Comparison of ENCODE assay signal across 9 cellular contexts in the genomic region with DNA sequence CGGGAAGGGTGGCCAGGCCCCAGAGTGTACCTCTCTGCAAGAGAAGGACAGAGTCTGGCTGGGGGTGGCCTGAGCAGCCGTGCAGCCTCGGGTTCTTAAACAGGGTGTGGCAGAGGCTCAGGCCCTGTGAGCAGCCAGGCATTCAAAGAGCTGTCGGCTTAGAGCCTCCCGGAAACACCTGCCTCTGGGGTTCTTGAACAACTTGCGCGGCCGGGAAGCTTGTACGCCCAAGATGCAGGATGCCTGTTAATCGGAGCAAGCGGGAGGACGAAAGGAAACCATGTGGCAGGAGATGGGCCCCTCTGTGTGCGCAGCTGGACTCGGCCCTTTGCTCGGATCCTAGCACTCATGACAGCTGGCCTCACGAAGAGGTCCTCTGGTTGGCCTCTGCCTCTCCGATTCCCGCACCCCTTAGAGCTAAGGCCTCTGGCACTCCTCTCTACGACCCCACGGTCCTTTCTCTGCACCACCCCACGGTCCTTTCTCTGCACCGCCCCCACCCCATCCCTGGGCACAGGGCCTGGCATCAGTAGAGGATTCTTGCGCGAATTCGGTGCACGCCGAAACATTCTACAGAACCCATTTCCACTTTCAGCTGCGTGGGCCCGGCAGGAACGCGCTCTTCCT. TPM values are rescaled to one million over a fixed set of nuclear protein-coding genes. Genes with fewer than 3 reads are reported as not detected.
A peak's percentile ranks its signal among the peaks of the same experiment; 100 is the strongest.
DNase-seq lines count a peak whose midpoint lies in the region; ATAC-seq and TF ChIP-seq lines count a peak whose summit lies in the region.
"Had no signal": no experiment of that assay in that cellular context is flagged by ENCODE, and none has a peak within 500 bp of the region (broad histone marks: within the 10 kb centered on the region; RNA-seq: fewer than 3 reads in every experiment).

No MANE protein-coding gene starts in this region.

- WGBS in right cardiac atrium: 33% methylated on average over 31 of the region's 31 CpGs
- WGBS in thymus: 37% methylated on average over 31 of the region's 31 CpGs

- H3K4me1 Mint-ChIP-seq in activated naive CD4-positive, alpha-beta T cell treated with anti-CD3 and anti-CD28 coated beads for 36 hours (ENCODE audit: low read depth): peaks cover 3% of the 10 kb centered on the region

- no peaks in the 10 kb centered on the region for H3K36me3 Mint-ChIP-seq in activated naive CD4-positive, alpha-beta T cell treated with anti-CD3 and anti-CD28 coated beads for 36 hours (ENCODE audit: low read depth)

- H3K4me2 ChIP-seq in PC-9: peak overlapping the region; percentile 60; the same call in 1 of the 2 replicates

- no peaks in the 10 kb centered on the region for H3K9me3 ChIP-seq in PC-9 (ENCODE audit: insufficient read depth, low read depth)
- no peaks in the 10 kb centered on the region for H3K9me3 ChIP-seq in right cardiac atrium (ENCODE audit: control insufficient read depth, low read length)
- H3K9me3 ChIP-seq in thymus (ENCODE audit: control insufficient read depth): no peaks in the 10 kb centered on the region
- H3K9me3 ChIP-seq: SJCRH30 had no signal

- ATAC-seq in right cardiac atrium: peak; percentile 12 to 25
- ATAC-seq in GM21717 (IDR thresholded peaks at IDR 0.05; ENCODE audit: unreplicated experiment): no peak
- no peak for ATAC-seq in HG02759 (IDR thresholded peaks at IDR 0.05; ENCODE audit: unreplicated experiment)

- peak overlapping the region; percentile 5 for H3K4me3 Mint-ChIP-seq in activated naive CD4-positive, alpha-beta T cell treated with anti-CD3 and anti-CD28 coated beads for 36 hours

- H4K20me1 ChIP-seq in PC-9 (ENCODE audit: insufficient read depth): no peaks in the 10 kb centered on the region

- H3K27me3 ChIP-seq in PC-9 (ENCODE audit: insufficient read depth, low read depth): peaks cover 17% of the 10 kb centered on the region
- no peaks in the 10 kb centered on the region for H3K27me3 ChIP-seq in right cardiac atrium (ENCODE audit: control insufficient read depth, insufficient read depth)
- H3K27me3 ChIP-seq in thymus (ENCODE audit: control insufficient read depth, insufficient read depth): no peaks in the 10 kb centered on the region

- intact Hi-C loops in activated naive CD4-positive, alpha-beta T cell treated with anti-CD3 and anti-CD28 coated beads for 36 hours (cut with micrococcal nuclease): loop anchor here (1.0 kb wide), 3 partner anchors 303 to 868 kb away; no protein-coding TSS in a partner anchor
- intact Hi-C loops in PC-9 (cut with micrococcal nuclease; ENCODE audit: unreplicated experiment): loop anchor here (1.0 to 5.0 kb wide), 5 partner anchors 67 to 865 kb away; a partner anchor contains a TSS
- intact Hi-C loops in right cardiac atrium (cut with DNase I): loop anchor here in 1 of 4 donors (5.0 to 10.0 kb wide), 4 partner anchors 306 to 863 kb away; a partner anchor contains a TSS

- no peaks in the 10 kb centered on the region for H3K79me2 ChIP-seq in PC-9 (ENCODE audit: low read depth)

- H3K36me3 ChIP-seq in PC-9 (ENCODE audit: low read depth): no peaks in the 10 kb centered on the region
- no peaks in the 10 kb centered on the region for H3K36me3 ChIP-seq in thymus (ENCODE audit: control insufficient read depth, insufficient read depth)
- H3K36me3 ChIP-seq: SJCRH30 had no signal

- no peak overlapping the region for H3K27ac ChIP-seq in PC-9
- no peak overlapping the region for H3K27ac ChIP-seq in right cardiac atrium (ENCODE audit: low read length)
- no peak overlapping the region for H3K27ac ChIP-seq in thymus (ENCODE audit: low read depth)
- H3K27ac ChIP-seq: SJCRH30 had no signal

- no peaks in the 10 kb centered on the region for H3F3A ChIP-seq in PC-9 (ENCODE audit: insufficient read depth, low read depth)

- peaks cover 5% of the 10 kb centered on the region for H3K27me3 Mint-ChIP-seq in activated naive CD4-positive, alpha-beta T cell treated with anti-CD3 and anti-CD28 coated beads for 36 hours (ENCODE audit: low read depth)

- BruUV-seq in PC-9 (replicated peaks; lab: Mats Ljungman, UMichigan): no TSS peak

- no peak for DNase-seq in activated naive CD4-positive, alpha-beta T cell treated with anti-CD3 and anti-CD28 coated beads for 36 hours
- DNase-seq in activated naive CD4-positive, alpha-beta T cell treated with Interleukin-2 at 50 U/mL for 16 hours: no peak
- DNase-seq in PC-9 (no peak), right cardiac atrium (no peak), KG1 (lab: John Stamatoyannopoulos, UW) (no peak)

- TF ChIP-seq CTCF in PC-9 (conservative IDR thresholded peaks at IDR 0.05): no peak

- no peak overlapping the region for H3K4me3 ChIP-seq in PC-9
- no peak overlapping the region for H3K4me3 ChIP-seq in right cardiac atrium (ENCODE audit: low read length)
- H3K4me3 ChIP-seq in thymus (ENCODE audit: low read length): peak overlapping the region; percentile 44
- H3K4me3 ChIP-seq: SJCRH30 had no signal

- no peaks in the 10 kb centered on the region for H3K4me1 ChIP-seq in PC-9 (replicated peaks; ENCODE audit: insufficient read depth)
- H3K4me1 ChIP-seq in right cardiac atrium (ENCODE audit: control insufficient read depth, insufficient read depth, low read length): no peaks in the 10 kb centered on the region
- peaks cover 3% of the 10 kb centered on the region for H3K4me1 ChIP-seq in thymus (ENCODE audit: control insufficient read depth, insufficient read depth, low read length)
- H3K4me1 ChIP-seq: SJCRH30 had no signal

- CTCF ChIA-PET in activated naive CD4-positive, alpha-beta T cell treated with anti-CD3 and anti-CD28 coated beads for 36 hours (lab: Charles Lee): interaction anchor here (1.0 to 2.5 kb wide), 14 partner anchors 12 to 869 kb away, joined by 3 to 18 read pairs (median 4); a partner anchor contains a TSS
- CTCF ChIA-PET in PC-9 (lab: Charles Lee): interaction anchor here (0.6 to 1.2 kb wide), 2 partner anchors 24 to 293 kb away, joined by 3 read pairs; no protein-coding TSS in a partner anchor

- no peak overlapping the region for H3K27ac Mint-ChIP-seq in activated naive CD4-positive, alpha-beta T cell treated with anti-CD3 and anti-CD28 coated beads for 36 hours

- H3K9me2 ChIP-seq in PC-9 (ENCODE audit: insufficient read depth): no peaks in the 10 kb centered on the region; the same call in 1 of the 2 replicates

- H2AFZ ChIP-seq in PC-9: no peak overlapping the region

- peaks cover 1% of the 10 kb centered on the region for H3K9me3 Mint-ChIP-seq in activated naive CD4-positive, alpha-beta T cell treated with anti-CD3 and anti-CD28 coated beads for 36 hours

- POLR2A ChIA-PET in PC-9 (lab: Charles Lee; ENCODE audit: unreplicated experiment): no interaction called here

RNA-seq across cellular contexts. Expression of a gene that starts 23.9 kb away (rescaled TPM):
- total RNA-seq in activated naive CD4-positive, alpha-beta T cell treated with anti-CD3 and anti-CD28 coated beads for 36 hours: 1 to 10 TPM; 3.1 to 4.6 TPM
- total RNA-seq in PC-9 (2021) (22.5 and 27.8 TPM in 2 replicates), right cardiac atrium (1 to 10 TPM; 7.0 to 9.1 (median 7.9) TPM)
- polyA plus RNA-seq in right cardiac atrium (3.8 TPM), thymus (9.9 TPM)

RNA-seq across cellular contexts. Expression of a gene that starts 25.2 kb away (rescaled TPM):
- 10 to 100 TPM; 17.2 to 17.7 TPM for total RNA-seq in activated naive CD4-positive, alpha-beta T cell treated with anti-CD3 and anti-CD28 coated beads for 36 hours
- total RNA-seq in PC-9 (2021) (47.7 and 48.2 TPM in 2 replicates), right cardiac atrium (10 to 100 TPM in 1 of 4 donors, 1 to 10 TPM in 3; 7.1 to 10.5 (median 8.6) TPM)
- polyA plus RNA-seq in right cardiac atrium (9.3 TPM), thymus (14.2 TPM)

Comparison
In these comparisons a context has a peak if more than half of its experiments do, and no peak if none do; other contexts are left out.
1. ATAC-seq: peak in right cardiac atrium (2 of 2); none in GM21717 (single experiment) and HG02759 (single experiment).